In the genomic region with DNA sequence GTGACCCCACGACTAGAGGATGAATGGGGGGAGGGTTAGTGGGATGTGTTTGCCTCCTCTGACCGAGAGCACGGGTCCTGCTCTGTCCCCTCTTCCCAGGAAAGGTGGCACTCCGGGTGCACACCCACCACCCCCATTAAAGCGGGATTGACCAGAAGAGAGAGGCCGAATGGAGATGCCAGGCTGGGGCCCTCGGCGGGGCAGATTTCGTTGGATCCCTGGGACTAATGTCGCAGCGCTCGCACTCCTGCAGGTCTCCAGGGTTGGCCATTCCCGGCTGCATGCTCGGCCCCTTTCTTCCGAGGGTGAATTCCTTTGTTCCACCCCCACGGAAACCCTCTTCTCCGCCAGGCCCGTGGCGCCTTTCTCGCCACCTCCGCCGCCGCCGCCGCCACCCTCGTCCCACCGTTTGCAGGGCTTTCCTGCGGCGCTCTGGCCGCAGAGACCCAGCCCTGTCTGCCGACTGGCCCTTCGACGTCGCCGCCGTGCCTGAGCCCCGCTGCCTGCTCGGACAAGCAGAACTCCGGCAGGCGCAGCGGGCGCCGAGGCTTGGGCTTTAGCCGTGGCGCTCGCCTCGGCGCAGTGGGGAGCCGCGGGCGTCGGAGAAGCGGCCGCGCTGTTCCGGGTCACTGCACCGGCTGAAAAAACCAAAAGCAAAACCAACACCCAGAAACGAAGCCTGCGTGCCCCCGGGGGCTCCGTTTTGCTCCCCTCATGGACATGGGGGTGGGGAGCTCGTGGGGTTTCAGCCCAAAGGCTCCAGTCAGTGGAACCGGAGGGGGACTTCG, we compare ENCODE assay signal across 9 cellular contexts. TPM values are rescaled to one million over a fixed set of nuclear protein-coding genes. Genes with fewer than 3 reads are reported as not detected.
DNase-seq lines count a peak whose midpoint lies in the region; ATAC-seq and TF ChIP-seq lines count a peak whose summit lies in the region.
"Had no signal": no experiment of that assay in that cellular context is flagged by ENCODE, and none has a peak within 500 bp of the region (broad histone marks: within the 10 kb centered on the region; RNA-seq: fewer than 3 reads in every experiment).

No MANE protein-coding gene starts in this region.

- H3K27me3 ChIP-seq in tibial artery, result peaks cover 0 to 95% of the 10 kb centered on the region in 2 donors

- H3K36me3 Mint-ChIP-seq in activated naive CD4-positive, alpha-beta T cell treated with anti-CD3 and anti-CD28 coated beads for 36 hours (ENCODE audit: low read depth), result no peaks in the 10 kb centered on the region
- no peaks in the 10 kb centered on the region for H3K36me3 Mint-ChIP-seq in activated naive CD8-positive, alpha-beta T cell treated with anti-CD3 and anti-CD28 coated beads, Interleukin-2, amount 10 ng/mL, durations not matched to agents 7 days and 5 days
- no peaks in the 10 kb centered on the region for H3K36me3 Mint-ChIP-seq in memory B cell

- peak; percentile 16 for ATAC-seq in activated naive CD8-positive, alpha-beta T cell treated with anti-CD3 and anti-CD28 coated beads, Interleukin-2, amount 10 ng/mL, durations not matched to agents 7 days and 5 days (ENCODE audit: low read depth)
- ATAC-seq in memory B cell (ENCODE audit: low read depth), result no peak
- no peak for ATAC-seq in HG03175 (IDR thresholded peaks at IDR 0.05; ENCODE audit: unreplicated experiment)
- no peak for ATAC-seq in GM19395 (IDR thresholded peaks at IDR 0.05; ENCODE audit: unreplicated experiment)

- TF ChIP-seq CTCF in tibial artery (IDR thresholded peaks at IDR 0.05), result no peak

- intact Hi-C loops in activated naive CD4-positive, alpha-beta T cell treated with anti-CD3 and anti-CD28 coated beads for 36 hours (cut with micrococcal nuclease), result loop anchor here (1.0 kb wide), 1 partner anchor 10 kb away; no protein-coding TSS in a partner anchor
- intact Hi-C loops in tibial artery (cut with DNase I; ENCODE audit: low total_unique reads), result no loop called here

- no peak for DNase-seq in activated naive CD4-positive, alpha-beta T cell treated with anti-CD3 and anti-CD28 coated beads for 36 hours
- DNase-seq in activated naive CD4-positive, alpha-beta T cell (lab: John Stamatoyannopoulos, UW), result no peak
- DNase-seq in activated naive CD8-positive, alpha-beta T cell treated with anti-CD3 and anti-CD28 coated beads, Interleukin-2, amount 10 ng/mL, durations not matched to agents 7 days and 5 days, result peak; percentile 47
- DNase-seq in memory B cell (ENCODE audit: low spot score in 2 of 2) (no peak), tibial artery (no peak), Kasumi-1 (lab: John Stamatoyannopoulos, UW) (no peak)
- DNase-seq: activated effector memory CD4-positive, alpha-beta T cell treated with Interleukin-2 at 50 U/mL for 16 hours had no signal

- peaks cover 0 to 36% (median 20%) of the 10 kb centered on the region in 4 donors for H3K4me1 ChIP-seq in tibial artery

- CTCF ChIA-PET in activated naive CD4-positive, alpha-beta T cell treated with anti-CD3 and anti-CD28 coated beads for 36 hours (lab: Charles Lee), result interaction anchor here (0.9 kb wide), 1 partner anchor 65 kb away, joined by 3 read pairs; no protein-coding TSS in a partner anchor

- H3K9me3 ChIP-seq in tibial artery, result no peaks in the 10 kb centered on the region

- H3K27ac ChIP-seq in tibial artery, result no peak overlapping the region

- POLR2A ChIA-PET in activated naive CD8-positive, alpha-beta T cell treated with anti-CD3 and anti-CD28 coated beads, Interleukin-2, amount 10 ng/mL, durations not matched to agents 7 days and 5 days (lab: Charles Lee), result no interaction called here

- no peaks in the 10 kb centered on the region for H3K9me3 Mint-ChIP-seq in activated naive CD4-positive, alpha-beta T cell treated with anti-CD3 and anti-CD28 coated beads for 36 hours
- no peaks in the 10 kb centered on the region for H3K9me3 Mint-ChIP-seq in activated naive CD8-positive, alpha-beta T cell treated with anti-CD3 and anti-CD28 coated beads, Interleukin-2, amount 10 ng/mL, durations not matched to agents 7 days and 5 days
- H3K9me3 Mint-ChIP-seq in memory B cell, result no peaks in the 10 kb centered on the region

- H3K27ac Mint-ChIP-seq in activated naive CD4-positive, alpha-beta T cell treated with anti-CD3 and anti-CD28 coated beads for 36 hours, result no peak overlapping the region
- H3K27ac Mint-ChIP-seq in activated naive CD8-positive, alpha-beta T cell treated with anti-CD3 and anti-CD28 coated beads, Interleukin-2, amount 10 ng/mL, durations not matched to agents 7 days and 5 days, result peak overlapping the region; percentile 25
- H3K27ac Mint-ChIP-seq in memory B cell, result no peak overlapping the region

- H3K4me3 ChIP-seq in tibial artery, result peak overlapping the region; percentile 20 to 42

- H3K4me1 Mint-ChIP-seq in activated naive CD4-positive, alpha-beta T cell treated with anti-CD3 and anti-CD28 coated beads for 36 hours (ENCODE audit: low read depth), result peaks cover 11% of the 10 kb centered on the region
- peaks cover 7% of the 10 kb centered on the region for H3K4me1 Mint-ChIP-seq in activated naive CD8-positive, alpha-beta T cell treated with anti-CD3 and anti-CD28 coated beads, Interleukin-2, amount 10 ng/mL, durations not matched to agents 7 days and 5 days
- peaks cover 14% of the 10 kb centered on the region for H3K4me1 Mint-ChIP-seq in memory B cell

- peak overlapping the region; percentile 39 for H3K4me3 Mint-ChIP-seq in activated naive CD4-positive, alpha-beta T cell treated with anti-CD3 and anti-CD28 coated beads for 36 hours
- H3K4me3 Mint-ChIP-seq in activated naive CD8-positive, alpha-beta T cell treated with anti-CD3 and anti-CD28 coated beads, Interleukin-2, amount 10 ng/mL, durations not matched to agents 7 days and 5 days, result peak overlapping the region; percentile 75
- peak overlapping the region; percentile 75 for H3K4me3 Mint-ChIP-seq in memory B cell

- H3K36me3 ChIP-seq in tibial artery, result no peaks in the 10 kb centered on the region

- H3K27me3 Mint-ChIP-seq in activated naive CD4-positive, alpha-beta T cell treated with anti-CD3 and anti-CD28 coated beads for 36 hours (ENCODE audit: low read depth), result peaks cover 81% of the 10 kb centered on the region
- H3K27me3 Mint-ChIP-seq in activated naive CD8-positive, alpha-beta T cell treated with anti-CD3 and anti-CD28 coated beads, Interleukin-2, amount 10 ng/mL, durations not matched to agents 7 days and 5 days, result peaks cover 96% of the 10 kb centered on the region
- H3K27me3 Mint-ChIP-seq in memory B cell, result peaks cover 38% of the 10 kb centered on the region

RNA-seq across cellular contexts. Expression of gene LMX1B, which starts 11.8 kb away (rescaled TPM):
- not detected for total RNA-seq in activated naive CD4-positive, alpha-beta T cell treated with anti-CD3 and anti-CD28 coated beads for 36 hours
- total RNA-seq in activated naive CD8-positive, alpha-beta T cell treated with anti-CD3 and anti-CD28 coated beads, Interleukin-2, amount 10 ng/mL, durations not matched to agents 7 days and 5 days, result not detected
